In the genomic region with DNA sequence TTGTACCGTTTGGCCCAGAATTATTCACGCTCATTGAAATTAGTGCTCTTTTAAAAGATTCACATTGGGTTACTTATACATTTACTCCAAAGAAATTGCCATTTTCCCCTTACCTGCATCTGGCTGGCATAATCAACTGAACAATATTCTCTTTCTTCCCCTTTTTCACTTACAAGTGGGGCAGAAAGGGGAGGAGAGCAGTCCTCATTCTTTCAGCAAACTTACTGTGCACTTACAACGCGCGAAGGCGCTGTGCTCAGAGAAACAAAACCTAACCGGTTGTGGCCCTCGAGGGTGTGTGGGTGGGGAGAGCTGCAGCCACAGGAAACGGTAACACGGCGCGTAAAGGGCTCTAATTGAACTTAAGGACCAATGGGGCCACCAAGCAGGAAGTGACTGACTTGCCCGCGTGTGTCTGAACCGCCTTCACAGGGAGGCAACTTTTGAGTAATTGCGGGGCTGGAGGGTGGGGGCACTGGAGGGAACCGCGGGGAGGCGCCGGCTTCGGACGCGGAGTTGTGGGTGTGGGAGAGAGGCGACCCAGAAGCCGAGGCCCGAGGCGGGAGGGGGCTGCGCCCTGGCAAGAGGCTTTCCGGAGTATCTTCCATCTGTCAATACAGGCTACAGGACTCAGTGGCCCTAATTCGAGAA, we compare ENCODE assay signal across 1 cellular context.
TF ChIP-seq lines count a peak whose summit lies in the region.

No MANE protein-coding gene starts in this region.

TF ChIP-seq in HepG2, 621 proteins besides CTCF, POLR2A, EP300 and RAD21 (continues in another document):
- peak; percentile 13 for TF ChIP-seq HOXA5 (CRISPR knock-in tag; IDR thresholded peaks at IDR 0.05)
- no peak for TF ChIP-seq NCOA5 (CRISPR knock-in tag; IDR thresholded peaks at IDR 0.05)
- TF ChIP-seq, protein P1, sequence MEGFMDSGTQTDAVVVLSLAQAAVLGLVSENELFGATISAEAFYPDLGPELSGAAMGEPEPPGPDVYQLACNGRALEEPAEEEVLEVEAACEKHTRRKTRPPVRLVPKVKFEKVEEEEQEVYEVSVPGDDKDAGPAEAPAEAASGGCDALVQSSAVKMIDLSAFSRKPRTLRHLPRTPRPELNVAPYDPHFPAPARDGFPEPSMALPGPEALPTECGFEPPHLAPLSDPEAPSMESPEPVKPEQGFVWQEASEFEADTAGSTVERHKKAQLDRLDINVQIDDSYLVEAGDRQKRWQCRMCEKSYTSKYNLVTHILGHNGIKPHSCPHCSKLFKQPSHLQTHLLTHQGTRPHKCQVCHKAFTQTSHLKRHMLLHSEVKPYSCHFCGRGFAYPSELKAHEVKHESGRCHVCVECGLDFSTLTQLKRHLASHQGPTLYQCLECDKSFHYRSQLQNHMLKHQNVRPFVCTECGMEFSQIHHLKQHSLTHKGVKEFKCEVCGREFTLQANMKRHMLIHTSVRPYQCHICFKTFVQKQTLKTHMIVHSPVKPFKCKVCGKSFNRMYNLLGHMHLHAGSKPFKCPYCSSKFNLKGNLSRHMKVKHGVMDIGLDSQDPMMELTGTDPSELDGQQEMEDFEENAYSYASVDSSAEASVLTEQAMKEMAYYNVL (CRISPR knock-in tag; IDR thresholded peaks at IDR 0.05; ENCODE audit: borderline replicate concordance), result no peak
- TF ChIP-seq ZNF790 (CRISPR knock-in tag; IDR thresholded peaks at IDR 0.05; ENCODE audit: borderline replicate concordance), result no peak
- TF ChIP-seq NFE2 (CRISPR knock-in tag; IDR thresholded peaks at IDR 0.05), result no peak
- TF ChIP-seq SMYD3 (CRISPR knock-in tag; IDR thresholded peaks at IDR 0.05), result peak; percentile 14; the same call in 1 of the 2 replicates
- TF ChIP-seq NFKB2 (CRISPR knock-in tag; IDR thresholded peaks at IDR 0.05; ENCODE audit: borderline replicate concordance), result no peak
- TF ChIP-seq ELF3 (CRISPR knock-in tag; IDR thresholded peaks at IDR 0.05), result peak; percentile 58
- TF ChIP-seq RXRB (CRISPR knock-in tag; IDR thresholded peaks at IDR 0.05; ENCODE audit: borderline replicate concordance), result no peak
- TF ChIP-seq, protein P2, sequence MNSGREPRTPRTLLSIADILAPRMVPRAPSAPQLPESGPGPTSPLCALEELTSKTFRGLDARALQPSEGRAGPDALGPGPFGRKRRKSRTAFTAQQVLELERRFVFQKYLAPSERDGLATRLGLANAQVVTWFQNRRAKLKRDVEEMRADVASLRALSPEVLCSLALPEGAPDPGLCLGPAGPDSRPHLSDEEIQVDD (CRISPR knock-in tag; IDR thresholded peaks at IDR 0.05; ENCODE audit: borderline replicate concordance), result no peak
- TF ChIP-seq ZNF724P (CRISPR knock-in tag; IDR thresholded peaks at IDR 0.05; ENCODE audit: borderline replicate concordance), result no peak
- no peak for TF ChIP-seq RFX5 (IDR thresholded peaks at IDR 0.05; ENCODE audit: low read depth, low read length)
- no peak for TF ChIP-seq SP5 (CRISPR knock-in tag; IDR thresholded peaks at IDR 0.05; ENCODE audit: borderline replicate concordance, low read depth)
- TF ChIP-seq, protein P3, sequence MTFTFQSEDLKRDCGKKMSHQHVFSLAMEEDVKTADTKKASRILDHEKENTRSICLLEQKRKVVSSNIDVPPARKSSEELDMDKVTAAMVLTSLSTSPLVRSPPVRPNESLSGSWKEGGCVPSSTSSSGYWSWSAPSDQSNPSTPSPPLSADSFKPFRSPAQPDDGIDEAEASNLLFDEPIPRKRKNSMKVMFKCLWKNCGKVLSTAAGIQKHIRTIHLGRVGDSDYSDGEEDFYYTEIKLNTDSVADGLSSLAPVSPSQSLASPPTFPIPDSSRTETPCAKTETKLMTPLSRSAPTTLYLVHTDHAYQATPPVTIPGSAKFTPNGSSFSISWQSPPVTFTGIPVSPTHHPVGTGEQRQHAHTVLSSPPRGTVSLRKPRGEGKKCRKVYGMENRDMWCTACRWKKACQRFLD (CRISPR knock-in tag; IDR thresholded peaks at IDR 0.05; ENCODE audit: borderline replicate concordance), result no peak
- TF ChIP-seq, protein P4, sequence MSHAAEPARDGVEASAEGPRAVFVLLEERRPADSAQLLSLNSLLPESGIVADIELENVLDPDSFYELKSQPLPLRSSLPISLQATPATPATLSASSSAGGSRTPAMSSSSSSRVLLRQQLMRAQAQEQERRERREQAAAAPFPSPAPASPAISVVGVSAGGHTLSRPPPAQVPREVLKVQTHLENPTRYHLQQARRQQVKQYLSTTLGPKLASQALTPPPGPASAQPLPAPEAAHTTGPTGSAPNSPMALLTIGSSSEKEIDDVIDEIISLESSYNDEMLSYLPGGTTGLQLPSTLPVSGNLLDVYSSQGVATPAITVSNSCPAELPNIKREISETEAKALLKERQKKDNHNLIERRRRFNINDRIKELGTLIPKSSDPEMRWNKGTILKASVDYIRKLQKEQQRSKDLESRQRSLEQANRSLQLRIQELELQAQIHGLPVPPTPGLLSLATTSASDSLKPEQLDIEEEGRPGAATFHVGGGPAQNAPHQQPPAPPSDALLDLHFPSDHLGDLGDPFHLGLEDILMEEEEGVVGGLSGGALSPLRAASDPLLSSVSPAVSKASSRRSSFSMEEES (CRISPR knock-in tag; IDR thresholded peaks at IDR 0.05), result no peak
- no peak for TF ChIP-seq HDAC6 (IDR thresholded peaks at IDR 0.05; ENCODE audit: low read depth, low read length)
- TF ChIP-seq, protein P5, sequence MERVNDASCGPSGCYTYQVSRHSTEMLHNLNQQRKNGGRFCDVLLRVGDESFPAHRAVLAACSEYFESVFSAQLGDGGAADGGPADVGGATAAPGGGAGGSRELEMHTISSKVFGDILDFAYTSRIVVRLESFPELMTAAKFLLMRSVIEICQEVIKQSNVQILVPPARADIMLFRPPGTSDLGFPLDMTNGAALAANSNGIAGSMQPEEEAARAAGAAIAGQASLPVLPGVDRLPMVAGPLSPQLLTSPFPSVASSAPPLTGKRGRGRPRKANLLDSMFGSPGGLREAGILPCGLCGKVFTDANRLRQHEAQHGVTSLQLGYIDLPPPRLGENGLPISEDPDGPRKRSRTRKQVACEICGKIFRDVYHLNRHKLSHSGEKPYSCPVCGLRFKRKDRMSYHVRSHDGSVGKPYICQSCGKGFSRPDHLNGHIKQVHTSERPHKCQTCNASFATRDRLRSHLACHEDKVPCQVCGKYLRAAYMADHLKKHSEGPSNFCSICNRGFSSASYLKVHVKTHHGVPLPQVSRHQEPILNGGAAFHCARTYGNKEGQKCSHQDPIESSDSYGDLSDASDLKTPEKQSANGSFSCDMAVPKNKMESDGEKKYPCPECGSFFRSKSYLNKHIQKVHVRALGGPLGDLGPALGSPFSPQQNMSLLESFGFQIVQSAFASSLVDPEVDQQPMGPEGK (CRISPR knock-in tag; IDR thresholded peaks at IDR 0.05), result peak; percentile 52
- TF ChIP-seq ZNF451 (CRISPR knock-in tag; IDR thresholded peaks at IDR 0.05), result 0 out of 2 replicates have a peak, but pooled peaks have one; percentile 32
- TF ChIP-seq ELF4 (CRISPR knock-in tag; IDR thresholded peaks at IDR 0.05; ENCODE audit: borderline replicate concordance), result no peak
- TF ChIP-seq, protein P6, sequence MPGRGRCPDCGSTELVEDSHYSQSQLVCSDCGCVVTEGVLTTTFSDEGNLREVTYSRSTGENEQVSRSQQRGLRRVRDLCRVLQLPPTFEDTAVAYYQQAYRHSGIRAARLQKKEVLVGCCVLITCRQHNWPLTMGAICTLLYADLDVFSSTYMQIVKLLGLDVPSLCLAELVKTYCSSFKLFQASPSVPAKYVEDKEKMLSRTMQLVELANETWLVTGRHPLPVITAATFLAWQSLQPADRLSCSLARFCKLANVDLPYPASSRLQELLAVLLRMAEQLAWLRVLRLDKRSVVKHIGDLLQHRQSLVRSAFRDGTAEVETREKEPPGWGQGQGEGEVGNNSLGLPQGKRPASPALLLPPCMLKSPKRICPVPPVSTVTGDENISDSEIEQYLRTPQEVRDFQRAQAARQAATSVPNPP (CRISPR knock-in tag; IDR thresholded peaks at IDR 0.05), result no peak
- no peak for TF ChIP-seq SCMH1 (CRISPR knock-in tag; IDR thresholded peaks at IDR 0.05; ENCODE audit: borderline replicate concordance)
- no peak for TF ChIP-seq TEAD2 (CRISPR knock-in tag; IDR thresholded peaks at IDR 0.05)
- no peak for TF ChIP-seq MED1 (CRISPR knock-in tag; IDR thresholded peaks at IDR 0.05)
- no peak for TF ChIP-seq ZNF260 (CRISPR knock-in tag; IDR thresholded peaks at IDR 0.05; ENCODE audit: borderline replicate concordance, low read depth)
- TF ChIP-seq ARID2 (CRISPR knock-in tag; IDR thresholded peaks at IDR 0.05; ENCODE audit: borderline replicate concordance), result peak; percentile 14
- no peak for TF ChIP-seq MATR3 (CRISPR knock-in tag; IDR thresholded peaks at IDR 0.05)
- TF ChIP-seq NR3C1 (CRISPR knock-in tag; IDR thresholded peaks at IDR 0.05), result no peak
- TF ChIP-seq, protein P7, sequence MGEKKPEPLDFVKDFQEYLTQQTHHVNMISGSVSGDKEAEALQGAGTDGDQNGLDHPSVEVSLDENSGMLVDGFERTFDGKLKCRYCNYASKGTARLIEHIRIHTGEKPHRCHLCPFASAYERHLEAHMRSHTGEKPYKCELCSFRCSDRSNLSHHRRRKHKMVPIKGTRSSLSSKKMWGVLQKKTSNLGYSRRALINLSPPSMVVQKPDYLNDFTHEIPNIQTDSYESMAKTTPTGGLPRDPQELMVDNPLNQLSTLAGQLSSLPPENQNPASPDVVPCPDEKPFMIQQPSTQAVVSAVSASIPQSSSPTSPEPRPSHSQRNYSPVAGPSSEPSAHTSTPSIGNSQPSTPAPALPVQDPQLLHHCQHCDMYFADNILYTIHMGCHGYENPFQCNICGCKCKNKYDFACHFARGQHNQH (CRISPR knock-in tag; IDR thresholded peaks at IDR 0.05), result 0 out of 2 replicates have a peak, but pooled peaks have one; percentile 1
- TF ChIP-seq ZNF75D (CRISPR knock-in tag; IDR thresholded peaks at IDR 0.05; ENCODE audit: borderline replicate concordance), result no peak
- TF ChIP-seq, protein P8, sequence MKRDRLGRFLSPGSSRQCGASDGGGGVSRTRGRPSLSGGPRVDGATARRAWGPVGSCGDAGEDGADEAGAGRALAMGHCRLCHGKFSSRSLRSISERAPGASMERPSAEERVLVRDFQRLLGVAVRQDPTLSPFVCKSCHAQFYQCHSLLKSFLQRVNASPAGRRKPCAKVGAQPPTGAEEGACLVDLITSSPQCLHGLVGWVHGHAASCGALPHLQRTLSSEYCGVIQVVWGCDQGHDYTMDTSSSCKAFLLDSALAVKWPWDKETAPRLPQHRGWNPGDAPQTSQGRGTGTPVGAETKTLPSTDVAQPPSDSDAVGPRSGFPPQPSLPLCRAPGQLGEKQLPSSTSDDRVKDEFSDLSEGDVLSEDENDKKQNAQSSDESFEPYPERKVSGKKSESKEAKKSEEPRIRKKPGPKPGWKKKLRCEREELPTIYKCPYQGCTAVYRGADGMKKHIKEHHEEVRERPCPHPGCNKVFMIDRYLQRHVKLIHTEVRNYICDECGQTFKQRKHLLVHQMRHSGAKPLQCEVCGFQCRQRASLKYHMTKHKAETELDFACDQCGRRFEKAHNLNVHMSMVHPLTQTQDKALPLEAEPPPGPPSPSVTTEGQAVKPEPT (CRISPR knock-in tag; IDR thresholded peaks at IDR 0.05; ENCODE audit: low read depth), result no peak
- no peak for TF ChIP-seq MAFK (conservative IDR thresholded peaks at IDR 0.05 in 1 of 2, IDR thresholded peaks at IDR 0.05 in 1 of 2; ENCODE audit: low read length in 2 of 2)
- TF ChIP-seq SRSF4 (IDR thresholded peaks at IDR 0.05; ENCODE audit: low read depth, low read length, poor library complexity, severe bottlenecking), result no peak
- no peak for TF ChIP-seq EZH2 (conservative IDR thresholded peaks at IDR 0.05; ENCODE audit: low read depth, low read length)
- no peak for TF ChIP-seq ZKSCAN1 (IDR thresholded peaks at IDR 0.05; ENCODE audit: low read length)
- TF ChIP-seq DR1 (CRISPR knock-in tag; IDR thresholded peaks at IDR 0.05), result no peak
- no peak for TF ChIP-seq ZNF7 (CRISPR knock-in tag; IDR thresholded peaks at IDR 0.05)
- TF ChIP-seq ZNF44 (CRISPR knock-in tag; IDR thresholded peaks at IDR 0.05), result peak; percentile 42; the same call in 1 of the 2 replicates
- no peak for TF ChIP-seq KLF11 (CRISPR knock-in tag; IDR thresholded peaks at IDR 0.05)
- TF ChIP-seq KLF15 (CRISPR knock-in tag; IDR thresholded peaks at IDR 0.05; ENCODE audit: borderline replicate concordance), result no peak
- TF ChIP-seq JUNB (CRISPR knock-in tag; IDR thresholded peaks at IDR 0.05; ENCODE audit: borderline replicate concordance), result no peak
- TF ChIP-seq ZMAT3 (CRISPR knock-in tag; conservative IDR thresholded peaks at IDR 0.05), result no peak; the same call in 1 of the 2 replicates
- TF ChIP-seq MXD4 (CRISPR knock-in tag; IDR thresholded peaks at IDR 0.05), result no peak; the same call in 1 of the 2 replicates
- no peak for TF ChIP-seq EEA1 (CRISPR knock-in tag; IDR thresholded peaks at IDR 0.05; ENCODE audit: borderline replicate concordance)
- no peak for TF ChIP-seq KAT7 (CRISPR knock-in tag; IDR thresholded peaks at IDR 0.05; ENCODE audit: borderline replicate concordance)
- no peak for TF ChIP-seq CENPT (CRISPR knock-in tag; IDR thresholded peaks at IDR 0.05; ENCODE audit: low read depth)
- TF ChIP-seq SMC3 (IDR thresholded peaks at IDR 0.05; ENCODE audit: low read length), result peak; percentile 17; the same call in 1 of the 2 replicates
- no peak for TF ChIP-seq RFXANK (CRISPR knock-in tag; IDR thresholded peaks at IDR 0.05)
- TF ChIP-seq HNRNPLL (IDR thresholded peaks at IDR 0.05; ENCODE audit: low read depth, low read length, poor library complexity, severe bottlenecking), result no peak
- TF ChIP-seq, protein P9, sequence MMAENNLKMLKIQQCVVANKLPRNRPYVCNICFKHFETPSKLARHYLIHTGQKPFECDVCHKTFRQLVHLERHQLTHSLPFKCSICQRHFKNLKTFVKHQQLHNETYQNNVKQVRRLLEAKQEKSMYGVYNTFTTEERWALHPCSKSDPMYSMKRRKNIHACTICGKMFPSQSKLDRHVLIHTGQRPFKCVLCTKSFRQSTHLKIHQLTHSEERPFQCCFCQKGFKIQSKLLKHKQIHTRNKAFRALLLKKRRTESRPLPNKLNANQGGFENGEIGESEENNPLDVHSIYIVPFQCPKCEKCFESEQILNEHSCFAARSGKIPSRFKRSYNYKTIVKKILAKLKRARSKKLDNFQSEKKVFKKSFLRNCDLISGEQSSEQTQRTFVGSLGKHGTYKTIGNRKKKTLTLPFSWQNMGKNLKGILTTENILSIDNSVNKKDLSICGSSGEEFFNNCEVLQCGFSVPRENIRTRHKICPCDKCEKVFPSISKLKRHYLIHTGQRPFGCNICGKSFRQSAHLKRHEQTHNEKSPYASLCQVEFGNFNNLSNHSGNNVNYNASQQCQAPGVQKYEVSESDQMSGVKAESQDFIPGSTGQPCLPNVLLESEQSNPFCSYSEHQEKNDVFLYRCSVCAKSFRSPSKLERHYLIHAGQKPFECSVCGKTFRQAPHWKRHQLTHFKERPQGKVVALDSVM (CRISPR knock-in tag; IDR thresholded peaks at IDR 0.05), result 0 out of 2 replicates have a peak, but pooled peaks have one; percentile 0
- TF ChIP-seq JUND (CRISPR knock-in tag; IDR thresholded peaks at IDR 0.05), result no peak
- TF ChIP-seq ZSCAN20 (CRISPR knock-in tag; IDR thresholded peaks at IDR 0.05; ENCODE audit: borderline replicate concordance), result no peak
- no peak; the same call in 1 of the 2 replicates for TF ChIP-seq ZNF350 (CRISPR knock-in tag; IDR thresholded peaks at IDR 0.05; ENCODE audit: borderline replicate concordance, low read depth)
- TF ChIP-seq HOXA7 (CRISPR knock-in tag; IDR thresholded peaks at IDR 0.05), result no peak
- no peak for TF ChIP-seq ZFY (CRISPR knock-in tag; IDR thresholded peaks at IDR 0.05)
- TF ChIP-seq HNRNPK (IDR thresholded peaks at IDR 0.05; ENCODE audit: low read depth, low read length, poor library complexity, severe bottlenecking), result no peak
